Comparison of ENCODE assay signal across 1 cellular context in the genomic region with DNA sequence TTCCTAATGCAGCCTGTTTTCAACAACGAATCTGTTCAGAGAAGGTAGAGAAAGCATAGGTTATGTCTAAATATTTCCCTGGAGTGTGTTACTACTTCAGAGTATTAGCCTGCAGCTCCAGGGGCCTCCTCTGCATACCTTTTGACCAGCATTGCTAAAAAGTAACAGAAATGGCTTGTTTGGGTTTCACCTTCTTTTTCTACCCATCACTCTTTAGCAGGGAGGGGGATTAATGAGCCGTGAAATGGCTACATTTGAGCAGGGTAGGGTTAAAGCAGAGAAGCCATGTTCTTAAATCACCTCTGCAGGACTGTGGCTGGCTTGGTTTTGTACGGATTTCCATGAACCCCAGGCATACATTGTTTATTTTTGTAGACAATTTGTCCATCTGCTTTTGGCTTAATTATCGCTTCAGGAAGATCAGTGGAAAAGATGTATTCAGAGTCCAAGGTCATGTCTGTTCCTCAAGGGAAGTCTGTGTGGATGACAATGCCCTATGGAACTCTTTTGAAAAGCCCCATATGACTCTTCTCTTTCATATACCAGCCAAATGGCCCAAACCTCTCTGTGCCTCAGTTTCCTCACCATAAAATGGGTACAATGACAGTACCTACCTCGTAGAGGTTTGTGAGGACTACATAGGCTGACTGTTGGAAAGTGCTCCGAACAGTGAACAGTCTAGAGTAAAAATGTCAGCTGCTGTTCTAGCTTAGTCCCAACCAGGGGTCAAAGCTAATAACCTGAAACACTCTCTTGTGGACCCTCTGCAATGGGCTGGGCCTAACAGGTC.
TF ChIP-seq lines count a peak whose summit lies in the region.

No MANE protein-coding gene starts in this region.

TF ChIP-seq in HepG2, 621 proteins besides CTCF, POLR2A, EP300 and RAD21 (continued from another document):
- TF ChIP-seq, protein P1, sequence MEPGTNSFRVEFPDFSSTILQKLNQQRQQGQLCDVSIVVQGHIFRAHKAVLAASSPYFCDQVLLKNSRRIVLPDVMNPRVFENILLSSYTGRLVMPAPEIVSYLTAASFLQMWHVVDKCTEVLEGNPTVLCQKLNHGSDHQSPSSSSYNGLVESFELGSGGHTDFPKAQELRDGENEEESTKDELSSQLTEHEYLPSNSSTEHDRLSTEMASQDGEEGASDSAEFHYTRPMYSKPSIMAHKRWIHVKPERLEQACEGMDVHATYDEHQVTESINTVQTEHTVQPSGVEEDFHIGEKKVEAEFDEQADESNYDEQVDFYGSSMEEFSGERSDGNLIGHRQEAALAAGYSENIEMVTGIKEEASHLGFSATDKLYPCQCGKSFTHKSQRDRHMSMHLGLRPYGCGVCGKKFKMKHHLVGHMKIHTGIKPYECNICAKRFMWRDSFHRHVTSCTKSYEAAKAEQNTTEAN (CRISPR knock-in tag; conservative IDR thresholded peaks at IDR 0.05) = no peak
- TF ChIP-seq, protein P2, sequence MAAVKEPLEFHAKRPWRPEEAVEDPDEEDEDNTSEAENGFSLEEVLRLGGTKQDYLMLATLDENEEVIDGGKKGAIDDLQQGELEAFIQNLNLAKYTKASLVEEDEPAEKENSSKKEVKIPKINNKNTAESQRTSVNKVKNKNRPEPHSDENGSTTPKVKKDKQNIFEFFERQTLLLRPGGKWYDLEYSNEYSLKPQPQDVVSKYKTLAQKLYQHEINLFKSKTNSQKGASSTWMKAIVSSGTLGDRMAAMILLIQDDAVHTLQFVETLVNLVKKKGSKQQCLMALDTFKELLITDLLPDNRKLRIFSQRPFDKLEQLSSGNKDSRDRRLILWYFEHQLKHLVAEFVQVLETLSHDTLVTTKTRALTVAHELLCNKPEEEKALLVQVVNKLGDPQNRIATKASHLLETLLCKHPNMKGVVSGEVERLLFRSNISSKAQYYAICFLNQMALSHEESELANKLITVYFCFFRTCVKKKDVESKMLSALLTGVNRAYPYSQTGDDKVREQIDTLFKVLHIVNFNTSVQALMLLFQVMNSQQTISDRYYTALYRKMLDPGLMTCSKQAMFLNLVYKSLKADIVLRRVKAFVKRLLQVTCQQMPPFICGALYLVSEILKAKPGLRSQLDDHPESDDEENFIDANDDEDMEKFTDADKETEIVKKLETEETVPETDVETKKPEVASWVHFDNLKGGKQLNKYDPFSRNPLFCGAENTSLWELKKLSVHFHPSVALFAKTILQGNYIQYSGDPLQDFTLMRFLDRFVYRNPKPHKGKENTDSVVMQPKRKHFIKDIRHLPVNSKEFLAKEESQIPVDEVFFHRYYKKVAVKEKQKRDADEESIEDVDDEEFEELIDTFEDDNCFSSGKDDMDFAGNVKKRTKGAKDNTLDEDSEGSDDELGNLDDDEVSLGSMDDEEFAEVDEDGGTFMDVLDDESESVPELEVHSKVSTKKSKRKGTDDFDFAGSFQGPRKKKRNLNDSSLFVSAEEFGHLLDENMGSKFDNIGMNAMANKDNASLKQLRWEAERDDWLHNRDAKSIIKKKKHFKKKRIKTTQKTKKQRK (IDR thresholded peaks at IDR 0.05; ENCODE audit: low read length) = no peak
- TF ChIP-seq SUZ12 (IDR thresholded peaks at IDR 0.05; ENCODE audit: low read depth, low read length) (no peak), REPIN1 (CRISPR knock-in tag; IDR thresholded peaks at IDR 0.05; ENCODE audit: borderline replicate concordance, low read depth) (no peak), ZSCAN31 (CRISPR knock-in tag; IDR thresholded peaks at IDR 0.05; ENCODE audit: low read depth) (no peak), ZIK1 (CRISPR knock-in tag; IDR thresholded peaks at IDR 0.05; ENCODE audit: borderline replicate concordance, low read depth) (no peak), HNRNPK (IDR thresholded peaks at IDR 0.05; ENCODE audit: low read depth, low read length, poor library complexity, severe bottlenecking) (no peak), ZNF44 (CRISPR knock-in tag; IDR thresholded peaks at IDR 0.05) (no peak), ZBTB7B (CRISPR knock-in tag; IDR thresholded peaks at IDR 0.05) (no peak), GTF3A (CRISPR knock-in tag; conservative IDR thresholded peaks at IDR 0.05) (no peak), TCF12 (IDR thresholded peaks at IDR 0.05) (no peak), TCF12 (CRISPR knock-in tag; IDR thresholded peaks at IDR 0.05) (no peak), ZNF124 (CRISPR knock-in tag; IDR thresholded peaks at IDR 0.05) (no peak)
